Comparison of ENCODE assay signal across 9 cellular contexts in genomic region chr9:98222885-98223640, GRCh38. TPM values are rescaled to one million over a fixed set of nuclear protein-coding genes. Genes with fewer than 3 reads are reported as not detected.
A peak's percentile ranks its signal among the peaks of the same experiment; 100 is the strongest.
DNase-seq lines count a peak whose midpoint lies in the region; ATAC-seq, FAIRE-seq and TF ChIP-seq lines count a peak whose summit lies in the region.
"Had no signal": no experiment of that assay in that cellular context is flagged by ENCODE, and none has a peak within 500 bp of the region (broad histone marks: within the 10 kb centered on the region; RNA-seq: fewer than 3 reads in every experiment).

No MANE protein-coding gene starts in this region.

- H3K27me3 ChIP-seq in K562 (ENCODE audit: control insufficient read depth in 2 of 2, insufficient read depth in 2 of 2, low read length in 2 of 2) = no peaks in the 10 kb centered on the region

- BruUV-seq in K562 (replicated peaks; lab: Mats Ljungman, UMichigan) = no TSS peak

- in situ Hi-C loops in K562 (cut with MboI) = no loop called here

- H3K27ac ChIP-seq in A549 (peak overlapping the region; percentile 82 to 86), K562 (ENCODE audit: extremely low read depth, low read depth, low read length) (no peak overlapping the region)

- H4K20me1 ChIP-seq in K562 (replicated peaks; ENCODE audit: control insufficient read depth, insufficient read depth, low read length) = no peaks in the 10 kb centered on the region

- no peaks in the 10 kb centered on the region for H3K79me2 ChIP-seq in K562 (ENCODE audit: control insufficient read depth, insufficient read depth, low read length)

- ATAC-seq in A549 (peak; percentile 76 to 88), K562 (no peak), HG02973 (IDR thresholded peaks at IDR 0.05; ENCODE audit: unreplicated experiment) (no peak)

- peak overlapping the region; percentile 99 for H3K27ac Mint-ChIP-seq in HFFc6
- H3K27ac Mint-ChIP-seq in activated T-helper 1 cell treated with anti-CD3 and anti-CD28 coated beads, Interleukin-12 subunit alpha, Interleukin-12 subunit beta, Interleukin-2, Interleukin-4 antibody, amounts not matched to agents 30 ng/mL and 10 ng/mL and 1 ng/mL, durations not matched to agents 14 hours and 24 hours and 36 hours = no peak overlapping the region
- H3K27ac Mint-ChIP-seq: activated naive CD4-positive, alpha-beta T cell treated with anti-CD3 and anti-CD28 coated beads, Interleukin-2, amount 10 ng/mL, durations not matched to agents 7 days and 5 days had no signal

- CTCF ChIA-PET in A549 (lab: Yijun Ruan, JAX) (interaction anchor here (0.5 to 10.5 kb wide), 10 partner anchors 10 to 779 kb away, joined by 3 to 47 read pairs (median 10); partner anchors contain the start of gene TBC1D2), K562 (lab: Yijun Ruan, JAX; ENCODE audit: low intra/inter-chr PET ratio) (no interaction called here)

- peak overlapping the region; percentile 59 for H3K4me2 ChIP-seq in A549
- H3K4me2 ChIP-seq in K562 (ENCODE audit: insufficient read depth, low read length) = no peak overlapping the region

- peak; percentile 72 to 79 for DNase-seq in A549 (ENCODE audit: low read depth in 1 of 2, low spot score in 1 of 2)
- peak; percentile 98 for DNase-seq in HFFc6
- DNase-seq in K562 (ENCODE audit: extremely low read depth in 1 of 4, low spot score in 3 of 4) = no peak
- peak; percentile 98 for DNase-seq in kidney tubule cell (ENCODE audit: low spot score)
- no peak for DNase-seq in RPMI8226
- no peak for DNase-seq in activated T-helper 1 cell treated with anti-CD3 and anti-CD28 coated beads, Interleukin-12 subunit alpha, Interleukin-12 subunit beta, Interleukin-2, Interleukin-4 antibody, amounts not matched to agents 30 ng/mL and 10 ng/mL and 1 ng/mL, durations not matched to agents 14 hours and 24 hours and 36 hours (ENCODE audit: low spot score)
- DNase-seq in COR-L47 (lab: John Stamatoyannopoulos, UW) = no peak
- DNase-seq: activated naive CD4-positive, alpha-beta T cell treated with anti-CD3 and anti-CD28 coated beads, Interleukin-2, amount 10 ng/mL, durations not matched to agents 7 days and 5 days had no signal

- TF ChIP-seq CTCF in A549 (IDR thresholded peaks at IDR 0.05) (no peak), HFFc6 (IDR thresholded peaks at IDR 0.05) (no peak), K562 (IDR thresholded peaks at IDR 0.05 in 2 of 3, conservative IDR thresholded peaks at IDR 0.05 in 1 of 3; ENCODE audit: insufficient read depth in 2 of 3, low read depth in 1 of 3, low read length in 3 of 3) (no peak)

- FAIRE-seq in A549 (lab: Jason Lieb, UNC) (no peak), K562 (lab: Jason Lieb, UNC) (no peak)

- no peak overlapping the region for H2AFZ ChIP-seq in K562 (ENCODE audit: low read depth, low read length)

- H3K4me3 ChIP-seq in A549 (no peak overlapping the region), K562 (no peak overlapping the region)

- H3K9me1 ChIP-seq in K562 (ENCODE audit: control insufficient read depth, insufficient read depth, low read length) = no peaks in the 10 kb centered on the region

- no peaks in the 10 kb centered on the region for H3K9me3 Mint-ChIP-seq in HFFc6
- H3K9me3 Mint-ChIP-seq in activated T-helper 1 cell treated with anti-CD3 and anti-CD28 coated beads, Interleukin-12 subunit alpha, Interleukin-12 subunit beta, Interleukin-2, Interleukin-4 antibody, amounts not matched to agents 30 ng/mL and 10 ng/mL and 1 ng/mL, durations not matched to agents 14 hours and 24 hours and 36 hours = no peaks in the 10 kb centered on the region
- H3K9me3 Mint-ChIP-seq: activated naive CD4-positive, alpha-beta T cell treated with anti-CD3 and anti-CD28 coated beads, Interleukin-2, amount 10 ng/mL, durations not matched to agents 7 days and 5 days had no signal

- H3K9ac ChIP-seq in K562 (ENCODE audit: insufficient read depth in 1 of 2, low read depth in 2 of 2, low read length in 2 of 2) = no peak overlapping the region; a peak in 1 of 4 replicates

- POLR2A ChIA-PET in A549 (lab: Yijun Ruan, JAX) (interaction anchor here (0.8 to 1.1 kb wide), 2 partner anchors 32 to 300 kb away, joined by 3 to 6 read pairs; partner anchors contain the start of genes TBC1D2 and TRMO), K562 (lab: Yijun Ruan, JAX) (interaction anchor here (0.9 to 2.1 kb wide), 2 partner anchors 9 to 12 kb away, joined by 3 to 9 read pairs; no protein-coding TSS in a partner anchor)

- TF ChIP-seq RAD21 in A549 (conservative IDR thresholded peaks at IDR 0.05 in 1 of 2, IDR thresholded peaks at IDR 0.05 in 1 of 2) (peak in 1 of 2 experiments; percentile 7; a peak in 1 of 5 replicates), K562 (CRISPR knock-in tag; conservative IDR thresholded peaks at IDR 0.05 in 1 of 2, IDR thresholded peaks at IDR 0.05 in 1 of 2) (no peak)

- H3K36me3 Mint-ChIP-seq in HFFc6 (ENCODE audit: low read depth) = peaks cover 39% of the 10 kb centered on the region
- H3K36me3 Mint-ChIP-seq in activated T-helper 1 cell treated with anti-CD3 and anti-CD28 coated beads, Interleukin-12 subunit alpha, Interleukin-12 subunit beta, Interleukin-2, Interleukin-4 antibody, amounts not matched to agents 30 ng/mL and 10 ng/mL and 1 ng/mL, durations not matched to agents 14 hours and 24 hours and 36 hours (ENCODE audit: low read depth) = no peaks in the 10 kb centered on the region

- H3K36me3 ChIP-seq in K562 (ENCODE audit: control insufficient read depth, insufficient read depth, low read length) = peaks cover 36% of the 10 kb centered on the region; the same call in 2 of the 3 replicates

- H3K4me1 Mint-ChIP-seq in HFFc6 (ENCODE audit: low read depth) = peaks cover 48% of the 10 kb centered on the region
- H3K4me1 Mint-ChIP-seq in activated T-helper 1 cell treated with anti-CD3 and anti-CD28 coated beads, Interleukin-12 subunit alpha, Interleukin-12 subunit beta, Interleukin-2, Interleukin-4 antibody, amounts not matched to agents 30 ng/mL and 10 ng/mL and 1 ng/mL, durations not matched to agents 14 hours and 24 hours and 36 hours (ENCODE audit: low read depth) = no peaks in the 10 kb centered on the region

- peak in 1 of 2 experiments; percentile 61; a peak in 1 of 5 replicates for TF ChIP-seq EP300 in A549 (IDR thresholded peaks at IDR 0.05)
- no peak for TF ChIP-seq EP300 in K562 (IDR thresholded peaks at IDR 0.05; ENCODE audit: low read length)

- H3K4me1 ChIP-seq in A549 (peaks cover 75% of the 10 kb centered on the region), K562 (replicated peaks in 1 of 2; ENCODE audit: control insufficient read depth in 2 of 2, insufficient read depth in 2 of 2, low read length in 2 of 2) (peaks cover 17 to 24% of the 10 kb centered on the region in 2 experiments; a peak in 4 of 5 replicates)

- 28% methylated on average over 3 of the region's 4 CpGs for WGBS in A549 (ENCODE audit: missing lambda C conversion rate)
- 30% methylated on average over 3 of the region's 4 CpGs for WGBS in K562 (ENCODE audit: insufficient coverage, low coverage, missing lambda C conversion rate)

- peaks cover 4% of the 10 kb centered on the region for H3K27me3 Mint-ChIP-seq in HFFc6 (ENCODE audit: insufficient read depth)
- no peaks in the 10 kb centered on the region for H3K27me3 Mint-ChIP-seq in activated T-helper 1 cell treated with anti-CD3 and anti-CD28 coated beads, Interleukin-12 subunit alpha, Interleukin-12 subunit beta, Interleukin-2, Interleukin-4 antibody, amounts not matched to agents 30 ng/mL and 10 ng/mL and 1 ng/mL, durations not matched to agents 14 hours and 24 hours and 36 hours (ENCODE audit: insufficient read depth)
- H3K27me3 Mint-ChIP-seq: activated naive CD4-positive, alpha-beta T cell treated with anti-CD3 and anti-CD28 coated beads, Interleukin-2, amount 10 ng/mL, durations not matched to agents 7 days and 5 days had no signal

- intact Hi-C loops in K562 (cut with micrococcal nuclease) = no loop called here
- intact Hi-C loops in activated T-helper 1 cell treated with anti-CD3 and anti-CD28 coated beads, Interleukin-12 subunit alpha, Interleukin-12 subunit beta, Interleukin-2, Interleukin-4 antibody, amounts not matched to agents 30 ng/mL and 10 ng/mL and 1 ng/mL, durations not matched to agents 14 hours and 24 hours and 36 hours (cut with micrococcal nuclease) = no loop called here

- TF ChIP-seq POLR2A in A549 (IDR thresholded peaks at IDR 0.05; ENCODE audit: low read length) (no peak), K562 (conservative IDR thresholded peaks at IDR 0.05) (no peak)

- H3K4me3 Mint-ChIP-seq in HFFc6 = peak overlapping the region; percentile 70
- H3K4me3 Mint-ChIP-seq in activated T-helper 1 cell treated with anti-CD3 and anti-CD28 coated beads, Interleukin-12 subunit alpha, Interleukin-12 subunit beta, Interleukin-2, Interleukin-4 antibody, amounts not matched to agents 30 ng/mL and 10 ng/mL and 1 ng/mL, durations not matched to agents 14 hours and 24 hours and 36 hours = no peak overlapping the region
- H3K4me3 Mint-ChIP-seq: activated naive CD4-positive, alpha-beta T cell treated with anti-CD3 and anti-CD28 coated beads, Interleukin-2, amount 10 ng/mL, durations not matched to agents 7 days and 5 days had no signal

- no peaks in the 10 kb centered on the region for H3K9me3 ChIP-seq in A549
- no peaks in the 10 kb centered on the region for H3K9me3 ChIP-seq in K562 (replicated peaks; ENCODE audit: control insufficient read depth, insufficient read depth, low read depth, low read length)

RNA-seq across cellular contexts. Expression of gene CORO2A, which starts 30.6 kb away (rescaled TPM):
- 2.0 and 3.1 TPM in 2 replicates for polyA plus RNA-seq in A549 (2011; rRNA removed)
- 0.42 and 0.53 TPM in 2 replicates for polyA plus RNA-seq in A549 (2012; cell fraction: cytosol; rRNA removed)
- 0.29 and 0.31 TPM in 2 replicates for polyA plus RNA-seq in A549 (2012; cell fraction: nucleus; rRNA removed)
- 0.42 to 0.50 TPM (median 0.49 TPM) in 3 replicates for polyA plus RNA-seq in A549 (2017; fragmentation: RNase III; extraction: RNeasy Plus Mini Kit Qiagen cat#74134 plus additional on column Dnase treatment)
- 2.4 and 4.8 TPM in 2 replicates for polyA minus RNA-seq in A549 (2011; rRNA and poly(A)+ RNA removed)
- total RNA-seq in HFFc6 (2021; fragmentation: NEBNext Ultra II Directional; extraction: Animal tissue kit (Norgen Biotek cat#: 25700)) = 1 to 10 TPM in 3 of 6 experiments, under 1 TPM in 3; 0.84 to 2.4 (median 1.1) TPM
- 10.6 and 16.2 TPM in 2 replicates for total RNA-seq in K562 (2011; cell fraction: chromatin; rRNA removed; ENCODE audit: low replicate concordance)
- 11.2 and 12.9 TPM in 2 replicates for total RNA-seq in K562 (2011; cell fraction: nucleolus; rRNA removed)
- 11.4 and 11.6 TPM in 2 replicates for total RNA-seq in K562 (2011; cell fraction: nucleoplasm; rRNA removed)
- total RNA-seq in K562 (2014; rRNA removed) = 13.4 and 20.8 TPM in 2 replicates
- total RNA-seq in K562 (2014; rRNA removed; fragmentation: Illumina TruSeq; extraction: Trizol) = 17.5 and 20.0 TPM in 2 replicates
- 16.3 and 16.5 TPM in 2 replicates for total RNA-seq in K562 (2015; rRNA removed; fragmentation: Illumina TruSeq; extraction: Trizol)
- 21.1 and 21.3 TPM in 2 replicates for total RNA-seq in K562 (2021)
- polyA plus RNA-seq in K562 (2011; rRNA removed) = 13.2 and 18.7 TPM in 2 replicates
- 15.4 and 25.7 TPM in 2 replicates for polyA plus RNA-seq in K562 (2011; cell fraction: cytosol; rRNA removed)
- polyA plus RNA-seq in K562 (2011; cell fraction: nucleus; rRNA removed) = 8.4 and 15.2 TPM in 2 replicates
- polyA plus RNA-seq in K562 (2012) = 14.3 and 16.8 TPM in 2 replicates
- 23.5 and 26.6 TPM in 2 replicates for polyA plus RNA-seq in K562 (2014; fragmentation: Illumina TruSeq; extraction: Trizol)
- polyA plus RNA-seq in K562 (2014; fragmentation: Nextera tagmentation; extraction: Ambion mirVana) = 10 to 100 TPM in 1 of 2 experiments, 1 to 10 TPM in 1; 9.5 to 12.2 TPM
- polyA plus RNA-seq in K562 (2014; rRNA removed) = 18.0 and 20.3 TPM in 2 replicates
- polyA minus RNA-seq in K562 (2011; rRNA and poly(A)+ RNA removed) = 13.1 and 21.5 TPM in 2 replicates
- 8.4 and 12.5 TPM in 2 replicates for polyA minus RNA-seq in K562 (2011; cell fraction: cytosol; rRNA and poly(A)+ RNA removed)
- 4.7 and 5.2 TPM in 2 replicates for polyA minus RNA-seq in K562 (2011; cell fraction: nucleus; rRNA and poly(A)+ RNA removed)
- total RNA-seq in activated T-helper 1 cell treated with anti-CD3 and anti-CD28 coated beads, Interleukin-12 subunit alpha, Interleukin-12 subunit beta, Interleukin-2, Interleukin-4 antibody, amounts not matched to agents 30 ng/mL and 10 ng/mL and 1 ng/mL, durations not matched to agents 14 hours and 24 hours and 36 hours = 1.3 TPM in 2 replicates

RNA-seq across cellular contexts. Expression of gene TBC1D2, which starts 32.4 kb away (rescaled TPM):
- 3.3 and 4.1 TPM in 2 replicates for polyA plus RNA-seq in A549 (2011; rRNA removed)
- 4.1 and 4.6 TPM in 2 replicates for polyA plus RNA-seq in A549 (2012; cell fraction: cytosol; rRNA removed)
- polyA plus RNA-seq in A549 (2012; cell fraction: nucleus; rRNA removed) = 11.3 and 11.9 TPM in 2 replicates
- polyA plus RNA-seq in A549 (2017; fragmentation: RNase III; extraction: RNeasy Plus Mini Kit Qiagen cat#74134 plus additional on column Dnase treatment) = 6.5 to 7.5 TPM (median 7.3 TPM) in 3 replicates
- polyA minus RNA-seq in A549 (2011; rRNA and poly(A)+ RNA removed) = 5.4 and 6.4 TPM in 2 replicates
- total RNA-seq in HFFc6 (2021; fragmentation: NEBNext Ultra II Directional; extraction: Animal tissue kit (Norgen Biotek cat#: 25700)) = 10 to 100 TPM; 31.9 to 39.4 (median 36.5) TPM
- 7.6 and 15.3 TPM in 2 replicates for total RNA-seq in K562 (2011; cell fraction: chromatin; rRNA removed; ENCODE audit: low replicate concordance)
- 9.9 and 12.0 TPM in 2 replicates for total RNA-seq in K562 (2011; cell fraction: nucleolus; rRNA removed)
- total RNA-seq in K562 (2011; cell fraction: nucleoplasm; rRNA removed) = 6.6 and 7.3 TPM in 2 replicates
- 5.3 and 6.1 TPM in 2 replicates for total RNA-seq in K562 (2014; rRNA removed)
- total RNA-seq in K562 (2014; rRNA removed; fragmentation: Illumina TruSeq; extraction: Trizol) = 1.4 and 1.8 TPM in 2 replicates
- total RNA-seq in K562 (2015; rRNA removed; fragmentation: Illumina TruSeq; extraction: Trizol) = 3.2 and 3.8 TPM in 2 replicates
- 6.1 and 7.0 TPM in 2 replicates for total RNA-seq in K562 (2021)
- 2.5 and 3.5 TPM in 2 replicates for polyA plus RNA-seq in K562 (2011; rRNA removed)
- 2.7 and 8.4 TPM in 2 replicates for polyA plus RNA-seq in K562 (2011; cell fraction: cytosol; rRNA removed)
- polyA plus RNA-seq in K562 (2011; cell fraction: nucleus; rRNA removed) = 5.7 and 10.1 TPM in 2 replicates
- 4.8 and 7.1 TPM in 2 replicates for polyA plus RNA-seq in K562 (2012)
- polyA plus RNA-seq in K562 (2014; fragmentation: Illumina TruSeq; extraction: Trizol) = 2.2 and 3.9 TPM in 2 replicates
- under 1 TPM; 0.10 to 0.21 TPM for polyA plus RNA-seq in K562 (2014; fragmentation: Nextera tagmentation; extraction: Ambion mirVana)
- polyA plus RNA-seq in K562 (2014; rRNA removed) = 5.2 and 5.4 TPM in 2 replicates
- 2.8 and 4.0 TPM in 2 replicates for polyA minus RNA-seq in K562 (2011; rRNA and poly(A)+ RNA removed)
- 4.3 and 4.5 TPM in 2 replicates for polyA minus RNA-seq in K562 (2011; cell fraction: cytosol; rRNA and poly(A)+ RNA removed)
- 4.8 and 5.6 TPM in 2 replicates for polyA minus RNA-seq in K562 (2011; cell fraction: nucleus; rRNA and poly(A)+ RNA removed)
- total RNA-seq in activated T-helper 1 cell treated with anti-CD3 and anti-CD28 coated beads, Interleukin-12 subunit alpha, Interleukin-12 subunit beta, Interleukin-2, Interleukin-4 antibody, amounts not matched to agents 30 ng/mL and 10 ng/mL and 1 ng/mL, durations not matched to agents 14 hours and 24 hours and 36 hours = 1.8 and 2.2 TPM in 2 replicates

Comparison
In these comparisons a context has a peak if more than half of its experiments do, and no peak if none do; other contexts are left out.
1. ATAC-seq: peak in A549 (2 of 2); none in K562 (single experiment) and HG02973 (single experiment).
2. DNase-seq: peak in A549 (2 of 2), HFFc6 (single experiment) and kidney tubule cell (single experiment); none in K562 (0 of 4), RPMI8226 (single experiment), activated T-helper 1 cell treated with anti-CD3 and anti-CD28 coated beads, Interleukin-12 subunit alpha, Interleukin-12 subunit beta, Interleukin-2, Interleukin-4 antibody, amounts not matched to agents 30 ng/mL and 10 ng/mL and 1 ng/mL, durations not matched to agents 14 hours and 24 hours and 36 hours (single experiment) and COR-L47 (single experiment).
3. Of the 35 proteins assayed by ChIP-seq in both K562 and A549: peak only in K562: HDAC2 and KDM1A; only in A549: CEBPB and MAX; in both: none; in neither: 28; mixed calls (peak in some experiments, not most) for 3.